In genomic region chr15:39904115-39904514, GRCh38 we compare ENCODE assay signal across 2 cellular contexts.
TF ChIP-seq lines count a peak whose summit lies in the region.

No MANE protein-coding gene starts in this region.

TF ChIP-seq in WTC11, 78 proteins besides CTCF, POLR2A, EP300 and RAD21:
- TF ChIP-seq TP53 (CRISPR knock-in tag; IDR thresholded peaks at IDR 0.05) (no peak), SOX15 (CRISPR knock-in tag; IDR thresholded peaks at IDR 0.05) (no peak), MAX (CRISPR knock-in tag; IDR thresholded peaks at IDR 0.05) (no peak), IRF1 (CRISPR knock-in tag; IDR thresholded peaks at IDR 0.05) (no peak), ZNF396 (CRISPR knock-in tag; IDR thresholded peaks at IDR 0.05; ENCODE audit: borderline replicate concordance) (0 out of 2 replicates have a peak, but pooled peaks have one; percentile 62)
- TF ChIP-seq, protein P1, sequence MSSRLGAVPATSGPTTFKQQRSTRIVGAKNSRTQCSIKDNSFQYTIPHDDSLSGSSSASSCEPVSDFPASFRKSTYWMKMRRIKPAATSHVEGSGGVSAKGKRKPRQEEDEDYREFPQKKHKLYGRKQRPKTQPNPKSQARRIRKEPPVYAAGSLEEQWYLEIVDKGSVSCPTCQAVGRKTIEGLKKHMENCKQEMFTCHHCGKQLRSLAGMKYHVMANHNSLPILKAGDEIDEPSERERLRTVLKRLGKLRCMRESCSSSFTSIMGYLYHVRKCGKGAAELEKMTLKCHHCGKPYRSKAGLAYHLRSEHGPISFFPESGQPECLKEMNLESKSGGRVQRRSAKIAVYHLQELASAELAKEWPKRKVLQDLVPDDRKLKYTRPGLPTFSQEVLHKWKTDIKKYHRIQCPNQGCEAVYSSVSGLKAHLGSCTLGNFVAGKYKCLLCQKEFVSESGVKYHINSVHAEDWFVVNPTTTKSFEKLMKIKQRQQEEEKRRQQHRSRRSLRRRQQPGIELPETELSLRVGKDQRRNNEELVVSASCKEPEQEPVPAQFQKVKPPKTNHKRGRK (CRISPR knock-in tag; IDR thresholded peaks at IDR 0.05; ENCODE audit: borderline replicate concordance), result no peak
- TF ChIP-seq, protein P2, sequence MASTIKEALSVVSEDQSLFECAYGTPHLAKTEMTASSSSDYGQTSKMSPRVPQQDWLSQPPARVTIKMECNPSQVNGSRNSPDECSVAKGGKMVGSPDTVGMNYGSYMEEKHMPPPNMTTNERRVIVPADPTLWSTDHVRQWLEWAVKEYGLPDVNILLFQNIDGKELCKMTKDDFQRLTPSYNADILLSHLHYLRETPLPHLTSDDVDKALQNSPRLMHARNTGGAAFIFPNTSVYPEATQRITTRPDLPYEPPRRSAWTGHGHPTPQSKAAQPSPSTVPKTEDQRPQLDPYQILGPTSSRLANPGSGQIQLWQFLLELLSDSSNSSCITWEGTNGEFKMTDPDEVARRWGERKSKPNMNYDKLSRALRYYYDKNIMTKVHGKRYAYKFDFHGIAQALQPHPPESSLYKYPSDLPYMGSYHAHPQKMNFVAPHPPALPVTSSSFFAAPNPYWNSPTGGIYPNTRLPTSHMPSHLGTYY (CRISPR knock-in tag; IDR thresholded peaks at IDR 0.05), result no peak

TF ChIP-seq in HEK293T, 16 proteins besides CTCF, POLR2A, EP300 and RAD21:
- TF ChIP-seq SP1 (IDR thresholded peaks at IDR 0.05) (no peak), NFRKB (IDR thresholded peaks at IDR 0.05) (no peak), SUZ12 (IDR thresholded peaks at IDR 0.05) (no peak), BHLHE40 (IDR thresholded peaks at IDR 0.05; ENCODE audit: borderline replicate concordance) (no peak), ARNT (IDR thresholded peaks at IDR 0.05) (no peak), ZNF384 (IDR thresholded peaks at IDR 0.05) (no peak), FOXK2 (IDR thresholded peaks at IDR 0.05) (no peak), CTBP1 (IDR thresholded peaks at IDR 0.05; ENCODE audit: borderline replicate concordance) (no peak), LEF1 (IDR thresholded peaks at IDR 0.05; ENCODE audit: borderline replicate concordance) (no peak), TARDBP (IDR thresholded peaks at IDR 0.05) (no peak), FOXM1 (IDR thresholded peaks at IDR 0.05; ENCODE audit: borderline replicate concordance) (no peak)
- TF ChIP-seq, protein P3, sequence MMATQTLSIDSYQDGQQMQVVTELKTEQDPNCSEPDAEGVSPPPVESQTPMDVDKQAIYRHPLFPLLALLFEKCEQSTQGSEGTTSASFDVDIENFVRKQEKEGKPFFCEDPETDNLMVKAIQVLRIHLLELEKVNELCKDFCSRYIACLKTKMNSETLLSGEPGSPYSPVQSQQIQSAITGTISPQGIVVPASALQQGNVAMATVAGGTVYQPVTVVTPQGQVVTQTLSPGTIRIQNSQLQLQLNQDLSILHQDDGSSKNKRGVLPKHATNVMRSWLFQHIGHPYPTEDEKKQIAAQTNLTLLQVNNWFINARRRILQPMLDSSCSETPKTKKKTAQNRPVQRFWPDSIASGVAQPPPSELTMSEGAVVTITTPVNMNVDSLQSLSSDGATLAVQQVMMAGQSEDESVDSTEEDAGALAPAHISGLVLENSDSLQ (IDR thresholded peaks at IDR 0.05), result no peak
